In the genomic region with DNA sequence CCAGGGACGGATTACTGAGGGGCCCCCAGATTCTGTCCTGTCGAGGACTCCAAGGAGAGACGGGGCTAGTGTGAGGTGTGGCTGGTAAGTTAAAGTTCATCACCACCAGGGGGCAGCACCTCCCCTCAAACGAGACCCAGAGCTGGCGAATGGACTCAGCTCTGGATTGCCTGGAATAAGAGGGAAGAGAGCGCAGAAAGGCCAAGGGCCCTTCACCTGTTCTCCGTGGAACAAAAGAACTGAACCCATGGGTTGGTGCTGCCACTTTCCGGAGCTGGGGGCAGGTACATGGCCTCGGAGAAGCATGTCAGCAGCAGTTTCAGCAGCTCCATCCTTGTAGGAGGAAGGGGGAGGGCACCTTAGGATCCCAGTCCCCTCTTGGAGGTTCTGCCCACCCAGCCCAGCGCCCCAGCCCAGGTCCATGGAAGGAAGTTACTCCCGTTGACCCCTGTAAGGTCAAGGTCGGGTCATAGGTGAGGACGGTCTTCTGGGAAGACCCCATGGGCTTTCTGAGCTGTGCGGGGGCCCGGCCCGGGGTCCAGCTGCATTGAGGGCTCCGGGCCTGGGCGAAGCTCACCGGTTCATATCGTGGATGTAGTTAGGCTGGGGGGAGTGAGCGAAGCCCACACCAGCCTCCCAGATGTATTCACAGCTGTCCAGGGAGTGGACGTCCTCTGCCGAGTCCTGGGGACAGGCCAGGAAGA, we compare ENCODE assay signal across 1 cellular context.
A peak's percentile ranks its signal among the peaks of the same experiment; 100 is the strongest.
TF ChIP-seq lines count a peak whose summit lies in the region.

No MANE protein-coding gene starts in this region.

TF ChIP-seq in HepG2, 621 proteins besides CTCF, POLR2A, EP300 and RAD21 (continued from another document):
- TF ChIP-seq, protein P1, sequence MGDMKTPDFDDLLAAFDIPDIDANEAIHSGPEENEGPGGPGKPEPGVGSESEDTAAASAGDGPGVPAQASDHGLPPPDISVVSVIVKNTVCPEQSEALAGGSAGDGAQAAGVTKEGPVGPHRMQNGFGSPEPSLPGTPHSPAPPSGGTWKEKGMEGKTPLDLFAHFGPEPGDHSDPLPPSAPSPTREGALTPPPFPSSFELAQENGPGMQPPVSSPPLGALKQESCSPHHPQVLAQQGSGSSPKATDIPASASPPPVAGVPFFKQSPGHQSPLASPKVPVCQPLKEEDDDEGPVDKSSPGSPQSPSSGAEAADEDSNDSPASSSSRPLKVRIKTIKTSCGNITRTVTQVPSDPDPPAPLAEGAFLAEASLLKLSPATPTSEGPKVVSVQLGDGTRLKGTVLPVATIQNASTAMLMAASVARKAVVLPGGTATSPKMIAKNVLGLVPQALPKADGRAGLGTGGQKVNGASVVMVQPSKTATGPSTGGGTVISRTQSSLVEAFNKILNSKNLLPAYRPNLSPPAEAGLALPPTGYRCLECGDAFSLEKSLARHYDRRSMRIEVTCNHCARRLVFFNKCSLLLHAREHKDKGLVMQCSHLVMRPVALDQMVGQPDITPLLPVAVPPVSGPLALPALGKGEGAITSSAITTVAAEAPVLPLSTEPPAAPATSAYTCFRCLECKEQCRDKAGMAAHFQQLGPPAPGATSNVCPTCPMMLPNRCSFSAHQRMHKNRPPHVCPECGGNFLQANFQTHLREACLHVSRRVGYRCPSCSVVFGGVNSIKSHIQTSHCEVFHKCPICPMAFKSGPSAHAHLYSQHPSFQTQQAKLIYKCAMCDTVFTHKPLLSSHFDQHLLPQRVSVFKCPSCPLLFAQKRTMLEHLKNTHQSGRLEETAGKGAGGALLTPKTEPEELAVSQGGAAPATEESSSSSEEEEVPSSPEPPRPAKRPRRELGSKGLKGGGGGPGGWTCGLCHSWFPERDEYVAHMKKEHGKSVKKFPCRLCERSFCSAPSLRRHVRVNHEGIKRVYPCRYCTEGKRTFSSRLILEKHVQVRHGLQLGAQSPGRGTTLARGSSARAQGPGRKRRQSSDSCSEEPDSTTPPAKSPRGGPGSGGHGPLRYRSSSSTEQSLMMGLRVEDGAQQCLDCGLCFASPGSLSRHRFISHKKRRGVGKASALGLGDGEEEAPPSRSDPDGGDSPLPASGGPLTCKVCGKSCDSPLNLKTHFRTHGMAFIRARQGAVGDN (CRISPR knock-in tag; IDR thresholded peaks at IDR 0.05), result peak; percentile 24; the same call in 1 of the 2 replicates
- no peak for TF ChIP-seq KAT2B (IDR thresholded peaks at IDR 0.05; ENCODE audit: borderline replicate concordance, low read depth, low read length)
- TF ChIP-seq SMC3 (IDR thresholded peaks at IDR 0.05; ENCODE audit: low read length), result peak; percentile 95
- no peak for TF ChIP-seq ZBTB3 (CRISPR knock-in tag; IDR thresholded peaks at IDR 0.05; ENCODE audit: borderline replicate concordance, low read depth)
- TF ChIP-seq, protein P2, sequence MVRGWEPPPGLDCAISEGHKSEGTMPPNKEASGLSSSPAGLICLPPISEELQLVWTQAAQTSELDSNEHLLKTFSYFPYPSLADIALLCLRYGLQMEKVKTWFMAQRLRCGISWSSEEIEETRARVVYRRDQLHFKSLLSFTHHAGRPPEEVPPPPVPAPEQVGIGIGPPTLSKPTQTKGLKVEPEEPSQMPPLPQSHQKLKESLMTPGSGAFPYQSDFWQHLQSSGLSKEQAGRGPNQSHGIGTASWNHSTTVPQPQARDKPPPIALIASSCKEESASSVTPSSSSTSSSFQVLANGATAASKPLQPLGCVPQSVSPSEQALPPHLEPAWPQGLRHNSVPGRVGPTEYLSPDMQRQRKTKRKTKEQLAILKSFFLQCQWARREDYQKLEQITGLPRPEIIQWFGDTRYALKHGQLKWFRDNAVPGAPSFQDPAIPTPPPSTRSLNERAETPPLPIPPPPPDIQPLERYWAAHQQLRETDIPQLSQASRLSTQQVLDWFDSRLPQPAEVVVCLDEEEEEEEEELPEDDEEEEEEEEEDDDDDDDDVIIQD (CRISPR knock-in tag; IDR thresholded peaks at IDR 0.05; ENCODE audit: low read depth), result no peak
- TF ChIP-seq HDAC2 (CRISPR knock-in tag; IDR thresholded peaks at IDR 0.05), result no peak; the same call in 1 of the 2 replicates
- TF ChIP-seq, protein P3, sequence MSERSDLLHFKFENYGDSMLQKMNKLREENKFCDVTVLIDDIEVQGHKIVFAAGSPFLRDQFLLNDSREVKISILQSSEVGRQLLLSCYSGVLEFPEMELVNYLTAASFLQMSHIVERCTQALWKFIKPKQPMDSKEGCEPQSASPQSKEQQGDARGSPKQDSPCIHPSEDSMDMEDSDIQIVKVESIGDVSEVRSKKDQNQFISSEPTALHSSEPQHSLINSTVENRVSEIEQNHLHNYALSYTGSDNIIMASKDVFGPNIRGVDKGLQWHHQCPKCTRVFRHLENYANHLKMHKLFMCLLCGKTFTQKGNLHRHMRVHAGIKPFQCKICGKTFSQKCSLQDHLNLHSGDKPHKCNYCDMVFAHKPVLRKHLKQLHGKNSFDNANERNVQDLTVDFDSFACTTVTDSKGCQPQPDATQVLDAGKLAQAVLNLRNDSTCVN (CRISPR knock-in tag; IDR thresholded peaks at IDR 0.05; ENCODE audit: borderline replicate concordance), result 0 out of 2 replicates have a peak, but pooled peaks have one; percentile 48
- TF ChIP-seq, protein P4, sequence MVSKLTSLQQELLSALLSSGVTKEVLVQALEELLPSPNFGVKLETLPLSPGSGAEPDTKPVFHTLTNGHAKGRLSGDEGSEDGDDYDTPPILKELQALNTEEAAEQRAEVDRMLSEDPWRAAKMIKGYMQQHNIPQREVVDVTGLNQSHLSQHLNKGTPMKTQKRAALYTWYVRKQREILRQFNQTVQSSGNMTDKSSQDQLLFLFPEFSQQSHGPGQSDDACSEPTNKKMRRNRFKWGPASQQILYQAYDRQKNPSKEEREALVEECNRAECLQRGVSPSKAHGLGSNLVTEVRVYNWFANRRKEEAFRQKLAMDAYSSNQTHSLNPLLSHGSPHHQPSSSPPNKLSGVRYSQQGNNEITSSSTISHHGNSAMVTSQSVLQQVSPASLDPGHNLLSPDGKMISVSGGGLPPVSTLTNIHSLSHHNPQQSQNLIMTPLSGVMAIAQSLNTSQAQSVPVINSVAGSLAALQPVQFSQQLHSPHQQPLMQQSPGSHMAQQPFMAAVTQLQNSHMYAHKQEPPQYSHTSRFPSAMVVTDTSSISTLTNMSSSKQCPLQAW (CRISPR knock-in tag; IDR thresholded peaks at IDR 0.05), result 0 out of 2 replicates have a peak, but pooled peaks have one; percentile 27
